ENCODE assay signal across 1 cellular context in genomic region chr6:34231566-34232336, GRCh38.
TF ChIP-seq lines count a peak whose summit lies in the region.

No MANE protein-coding gene starts in this region.

TF ChIP-seq in HCT116, 20 proteins besides CTCF, POLR2A, EP300 and RAD21 (continued from another document):
- TF ChIP-seq FOSL1 (IDR thresholded peaks at IDR 0.05; ENCODE audit: low read depth) = no peak
- no peak for TF ChIP-seq ZFX (IDR thresholded peaks at IDR 0.05)
- TF ChIP-seq SRF (IDR thresholded peaks at IDR 0.05; ENCODE audit: low read depth) = no peak
- TF ChIP-seq ELF1 (IDR thresholded peaks at IDR 0.05; ENCODE audit: borderline replicate concordance, low read depth) = no peak
- no peak for TF ChIP-seq SIN3A (IDR thresholded peaks at IDR 0.05; ENCODE audit: low read depth)
- no peak for TF ChIP-seq JUND (IDR thresholded peaks at IDR 0.05)
- TF ChIP-seq YY1 (IDR thresholded peaks at IDR 0.05; ENCODE audit: extremely low read depth, insufficient replicate concordance, low read depth, low read length) = no peak
- no peak for TF ChIP-seq REST (IDR thresholded peaks at IDR 0.05; ENCODE audit: low read depth)
- TF ChIP-seq EZH2phosphoT487 (IDR thresholded peaks at IDR 0.05; ENCODE audit: borderline replicate concordance) = no peak
- TF ChIP-seq CBX3 (IDR thresholded peaks at IDR 0.05; ENCODE audit: low read depth) = no peak
- TF ChIP-seq MAX (IDR thresholded peaks at IDR 0.05) = no peak
